Comparison of ENCODE assay signal across 1 cellular context in genomic region chr11:68938816-68939582, GRCh38.
A peak's percentile ranks its signal among the peaks of the same experiment; 100 is the strongest.
TF ChIP-seq lines count a peak whose summit lies in the region.

No MANE protein-coding gene starts in this region.

TF ChIP-seq in K562, 482 proteins besides CTCF, POLR2A, EP300 and RAD21:
- TF ChIP-seq NCOA1 (IDR thresholded peaks at IDR 0.05; ENCODE audit: low read depth) (no peak), ZFP36 (IDR thresholded peaks at IDR 0.05; ENCODE audit: low read depth, low read length, partially characterized antibody) (peak; percentile 93), ZBTB33 (CRISPR knock-in tag; IDR thresholded peaks at IDR 0.05) (0 out of 2 replicates have a peak, but pooled peaks have one; percentile 1)
